In the genomic region with DNA sequence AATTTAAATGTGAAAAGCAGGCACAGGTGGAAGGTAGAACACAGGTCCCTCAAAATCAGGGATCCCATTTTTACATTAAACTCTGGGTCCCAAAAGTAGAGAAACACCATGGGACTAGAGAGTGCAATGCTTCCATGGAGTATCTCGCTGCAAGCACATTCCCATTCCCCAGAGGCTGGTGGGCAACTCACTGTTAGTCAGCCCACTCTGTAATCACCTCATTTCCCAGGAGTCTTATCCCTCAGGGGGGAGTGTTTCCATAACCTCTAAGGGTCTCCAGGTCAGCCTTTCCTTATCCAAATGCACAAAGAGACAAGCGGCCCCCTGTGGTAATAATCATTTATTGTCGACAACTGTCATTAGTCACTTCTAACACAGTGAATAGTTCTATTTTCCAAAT, we compare ENCODE assay signal across 30 cellular contexts.
"Had no signal": no experiment of that assay in that cellular context is flagged by ENCODE, and none has a peak within 500 bp of the region (broad histone marks: within the 10 kb centered on the region; RNA-seq: fewer than 3 reads in every experiment).

No MANE protein-coding gene starts in this region.

- H3K9me3 Mint-ChIP-seq: mesothelial cell of epicardium, type B pancreatic cell had no signal

- H3K27me3 ChIP-seq: brain microvascular endothelial cell, dorsolateral prefrontal cortex, gastroesophageal sphincter, pancreas, sigmoid colon, uterus had no signal

- H3K4me1 ChIP-seq: gastroesophageal sphincter, pancreas, psoas muscle, sigmoid colon, uterus had no signal

- H3K27ac ChIP-seq: brain microvascular endothelial cell, coronary artery, dorsolateral prefrontal cortex, gastroesophageal sphincter, pancreas, psoas muscle, sigmoid colon, uterus had no signal

- DNase-seq: activated CD4-positive, alpha-beta T cell treated with anti-CD3 and anti-CD28 coated beads for 1 hour; activated CD4-positive, alpha-beta T cell treated with anti-CD3 and anti-CD28 coated beads, Interleukin-2, amount 50 U/mL, for 1 hour; activated CD8-positive, alpha-beta T cell treated with anti-CD3 and anti-CD28 coated beads for 36 hours; activated gamma-delta T cell treated with Interleukin-2 at 50 U/mL for 16 hours; activated naive CD4-positive, alpha-beta T cell treated with anti-CD3 and anti-CD28 coated beads, Interleukin-2, amount 50 U/mL, for 16 hours; activated T-cell treated with anti-CD3 and anti-CD28 coated beads, Interleukin-2, amount 50 U/mL, for 4 hours; amniotic stem cell; brain microvascular endothelial cell; dorsolateral prefrontal cortex; effector memory CD8-positive, alpha-beta T cell; hippocampal formation; islet precursor cell; mammary epithelial cell; naive B cell; nephron progenitor cell; nucleus accumbens; pancreas; psoas muscle; sigmoid colon; small intestine; stimulated activated CD4-positive, alpha-beta T cell treated with anti-CD3 and anti-CD28 coated beads, Interleukin-4, amount 100 ng/mL, for 24 hours; stimulated activated naive CD8-positive, alpha-beta T cell treated with anti-CD3 and anti-CD28 coated beads, Interleukin-15, amount 100 ng/mL, for 72 hours; substantia nigra; uterus had no signal

- H3K36me3 Mint-ChIP-seq: mesothelial cell of epicardium; naive B cell; stimulated activated effector memory CD8-positive, alpha-beta T cell treated with anti-CD3 and anti-CD28 coated beads, Interleukin-12 subunit alpha, Interleukin-12 subunit beta, amount 100 ng/mL, for 72 hours; type B pancreatic cell had no signal

- ATAC-seq: activated CD8-positive, alpha-beta T cell treated with anti-CD3 and anti-CD28 coated beads for 36 hours; activated T-cell treated with anti-CD3 and anti-CD28 coated beads, Interleukin-2, amount 50 U/mL, for 4 hours; activated T-helper 17 cell treated with anti-CD3 and anti-CD28 coated beads, Interleukin-2, amount 50 U/mL, for 72 hours; effector memory CD8-positive, alpha-beta T cell; gastroesophageal sphincter; pancreas; psoas muscle; stimulated activated effector memory CD8-positive, alpha-beta T cell treated with anti-CD3 and anti-CD28 coated beads, Interleukin-12 subunit alpha, Interleukin-12 subunit beta, amount 100 ng/mL, for 72 hours; stimulated activated naive CD8-positive, alpha-beta T cell treated with anti-CD3 and anti-CD28 coated beads, Interleukin-15, amount 100 ng/mL, for 72 hours had no signal

- H3K4me3 Mint-ChIP-seq: activated CD8-positive, alpha-beta T cell treated with anti-CD3 and anti-CD28 coated beads for 36 hours; activated T-cell treated with anti-CD3 and anti-CD28 coated beads, Interleukin-2, amount 50 U/mL, for 4 hours; activated T-helper 17 cell treated with anti-CD3 and anti-CD28 coated beads, Interleukin-2, amount 50 U/mL, for 72 hours; effector memory CD8-positive, alpha-beta T cell; mesothelial cell of epicardium; naive B cell; nephron progenitor cell; stimulated activated effector memory CD8-positive, alpha-beta T cell treated with anti-CD3 and anti-CD28 coated beads, Interleukin-12 subunit alpha, Interleukin-12 subunit beta, amount 100 ng/mL, for 72 hours; stimulated activated naive CD8-positive, alpha-beta T cell treated with anti-CD3 and anti-CD28 coated beads, Interleukin-15, amount 100 ng/mL, for 72 hours; type B pancreatic cell had no signal

- H3K36me3 ChIP-seq: brain microvascular endothelial cell, gastroesophageal sphincter, pancreas, sigmoid colon, uterus had no signal

- H3K4me1 Mint-ChIP-seq: activated T-helper 17 cell treated with anti-CD3 and anti-CD28 coated beads, Interleukin-2, amount 50 U/mL, for 72 hours; naive B cell; stimulated activated effector memory CD8-positive, alpha-beta T cell treated with anti-CD3 and anti-CD28 coated beads, Interleukin-12 subunit alpha, Interleukin-12 subunit beta, amount 100 ng/mL, for 72 hours; stimulated activated naive CD8-positive, alpha-beta T cell treated with anti-CD3 and anti-CD28 coated beads, Interleukin-15, amount 100 ng/mL, for 72 hours had no signal

- H3K4me3 ChIP-seq: coronary artery, dorsolateral prefrontal cortex, gastroesophageal sphincter, pancreas, psoas muscle, sigmoid colon, uterus had no signal

- H3K27me3 Mint-ChIP-seq: activated CD8-positive, alpha-beta T cell treated with anti-CD3 and anti-CD28 coated beads for 36 hours; activated T-helper 17 cell treated with anti-CD3 and anti-CD28 coated beads, Interleukin-2, amount 50 U/mL, for 72 hours; effector memory CD8-positive, alpha-beta T cell; naive B cell; stimulated activated naive CD8-positive, alpha-beta T cell treated with anti-CD3 and anti-CD28 coated beads, Interleukin-15, amount 100 ng/mL, for 72 hours; type B pancreatic cell had no signal

- H3K27ac Mint-ChIP-seq: activated CD8-positive, alpha-beta T cell treated with anti-CD3 and anti-CD28 coated beads for 36 hours; activated T-helper 17 cell treated with anti-CD3 and anti-CD28 coated beads, Interleukin-2, amount 50 U/mL, for 72 hours; effector memory CD8-positive, alpha-beta T cell; mesothelial cell of epicardium; naive B cell; stimulated activated effector memory CD8-positive, alpha-beta T cell treated with anti-CD3 and anti-CD28 coated beads, Interleukin-12 subunit alpha, Interleukin-12 subunit beta, amount 100 ng/mL, for 72 hours; stimulated activated naive CD8-positive, alpha-beta T cell treated with anti-CD3 and anti-CD28 coated beads, Interleukin-15, amount 100 ng/mL, for 72 hours; type B pancreatic cell had no signal

- H3K9me3 ChIP-seq: gastroesophageal sphincter, pancreas, psoas muscle, sigmoid colon, uterus had no signal
